8 cellular contexts compared by ENCODE assay signal in genomic region chr2:157261199-157261782, GRCh38. TPM values are rescaled to one million over a fixed set of nuclear protein-coding genes. Genes with fewer than 3 reads are reported as not detected.
DNase-seq lines count a peak whose midpoint lies in the region; ATAC-seq, FAIRE-seq and TF ChIP-seq lines count a peak whose summit lies in the region.

No MANE protein-coding gene starts in this region.

- SMC1A ChIA-PET in GM12878 (lab: Charles Lee; ENCODE audit: uncharacterized antibody, unreplicated experiment): interaction anchor here (0.5 to 2.5 kb wide), 9 partner anchors 7 to 737 kb away, joined by 3 to 12 read pairs (median 3); no protein-coding TSS in a partner anchor

- no peak for TF ChIP-seq RAD21 in GM12878 (IDR thresholded peaks at IDR 0.05; ENCODE audit: insufficient read depth, low read depth, low read length)

- peak; percentile 39 for DNase-seq in GM04504 (ENCODE audit: low read depth)
- DNase-seq in Peyer's patch: peak in 2 of 3 donors; percentile 55 to 74
- no peak for DNase-seq in GM12878 (ENCODE audit: low read depth, low spot score)
- DNase-seq in natural killer cell: no peak

- H3K4me3 ChIP-seq in Peyer's patch (peak overlapping the region in 2 of 4 donors; percentile 15 to 25), GM12878 (no peak overlapping the region), mucosa of rectum (ENCODE audit: low read length in 2 of 2) (peak overlapping the region; percentile 69 to 82)

- BruUV-seq in GM12878 (replicated peaks; lab: Mats Ljungman, UMichigan): no TSS peak

- POLR2A ChIA-PET in GM12878 (lab: Charles Lee): interaction anchor here (1.6 kb wide), 1 partner anchor 9 kb away, joined by 4 read pairs; no protein-coding TSS in a partner anchor

- no peaks in the 10 kb centered on the region for H3K36me3 ChIP-seq in Peyer's patch
- no peaks in the 10 kb centered on the region for H3K36me3 ChIP-seq in GM12878 (ENCODE audit: control insufficient read depth in 2 of 2, insufficient read depth in 2 of 2, low read length in 1 of 2)
- H3K36me3 ChIP-seq in mucosa of rectum (ENCODE audit: control insufficient read depth in 2 of 2, insufficient read depth in 2 of 2, low read length in 2 of 2): no peaks in the 10 kb centered on the region

- in situ Hi-C loops in GM12878 (cut with MboI): no loop called here

- RAD21 ChIA-PET in GM12878 (lab: Charles Lee; ENCODE audit: unreplicated experiment): interaction anchor here (0.9 to 2.3 kb wide), 2 partner anchors 41 to 67 kb away, joined by 3 to 8 read pairs; no protein-coding TSS in a partner anchor

- no peaks in the 10 kb centered on the region for H3K9me3 ChIP-seq in Peyer's patch
- H3K9me3 ChIP-seq in GM12878 (replicated peaks; ENCODE audit: control insufficient read depth, insufficient read depth, low read length): no peaks in the 10 kb centered on the region
- no peaks in the 10 kb centered on the region for H3K9me3 ChIP-seq in mucosa of rectum (ENCODE audit: control insufficient read depth in 2 of 2, low read length in 2 of 2)

- H3K27me3 ChIP-seq in Peyer's patch: no peaks in the 10 kb centered on the region
- H3K27me3 ChIP-seq in GM12878 (replicated peaks in 1 of 2; ENCODE audit: control insufficient read depth in 2 of 2, insufficient read depth in 2 of 2, low read length in 1 of 2): no peaks in the 10 kb centered on the region
- no peaks in the 10 kb centered on the region for H3K27me3 ChIP-seq in mucosa of rectum (ENCODE audit: control insufficient read depth in 2 of 2, insufficient read depth in 2 of 2, low read length in 2 of 2)

- intact Hi-C loops in GM12878 (cut with micrococcal nuclease; ENCODE audit: unreplicated experiment): no loop called here
- intact Hi-C loops in natural killer cell (cut with micrococcal nuclease): no loop called here

- no peak overlapping the region for H2AFZ ChIP-seq in GM12878 (ENCODE audit: control insufficient read depth, low read depth, low read length)

- no peaks in the 10 kb centered on the region for H3K36me3 Mint-ChIP-seq in natural killer cell

- H3K27ac ChIP-seq in Peyer's patch (peak overlapping the region in 3 of 4 donors; percentile 30 to 73 (median 73)), GM12878 (ENCODE audit: control insufficient read depth, insufficient read depth) (no peak overlapping the region), mucosa of rectum (ENCODE audit: low read depth in 2 of 2, low read length in 2 of 2) (peak overlapping the region; percentile 87 to 94)

- H3K4me1 ChIP-seq in Peyer's patch (peaks cover 0 to 15% (median 0%) of the 10 kb centered on the region in 4 donors), GM12878 (ENCODE audit: control insufficient read depth, insufficient read depth, low read length) (peaks cover 8% of the 10 kb centered on the region), mucosa of rectum (ENCODE audit: control insufficient read depth in 2 of 2, insufficient read depth in 2 of 2, low read length in 2 of 2) (peaks cover 15 to 44% of the 10 kb centered on the region in 2 donors)

- H3K9ac ChIP-seq in GM12878 (ENCODE audit: control insufficient read depth, insufficient read depth, low read length) (no peak overlapping the region), mucosa of rectum (ENCODE audit: low read depth in 1 of 2, low read length in 2 of 2) (peak overlapping the region; percentile 60 to 75)

- H3K79me2 ChIP-seq in GM12878 (ENCODE audit: control insufficient read depth, insufficient read depth, low read length): no peaks in the 10 kb centered on the region

- WGBS in GM12878 (ENCODE audit: insufficient coverage, insufficient replicate concordance, low lambda C conversion rate, missing lambda C conversion rate): 37% methylated on average over 6 of the region's 6 CpGs

- H4K20me1 ChIP-seq in GM12878 (ENCODE audit: control insufficient read depth, insufficient read depth): no peaks in the 10 kb centered on the region

- no peaks in the 10 kb centered on the region for H3K9me3 Mint-ChIP-seq in natural killer cell

- H3K27me3 Mint-ChIP-seq in natural killer cell (ENCODE audit: low read depth in 2 of 2): peaks cover 6 to 15% of the 10 kb centered on the region in 2 donors

- ATAC-seq in GM12878: peak; percentile 7; the same call in 2 of the 3 replicates
- ATAC-seq in GM21526 (IDR thresholded peaks at IDR 0.05; ENCODE audit: low FRiP score, unreplicated experiment): no peak
- ATAC-seq in natural killer cell: no peak
- ATAC-seq in HG02678 (IDR thresholded peaks at IDR 0.05; ENCODE audit: unreplicated experiment): no peak
- ATAC-seq in GM21515 (IDR thresholded peaks at IDR 0.05; ENCODE audit: unreplicated experiment): no peak

- no peak overlapping the region for H3K27ac Mint-ChIP-seq in natural killer cell

- TF ChIP-seq CTCF in Peyer's patch (IDR thresholded peaks at IDR 0.05) (no peak), GM12878 (IDR thresholded peaks at IDR 0.05 in 2 of 3, conservative IDR thresholded peaks at IDR 0.05 in 1 of 3; ENCODE audit: control insufficient read depth in 2 of 3, extremely low read depth in 1 of 3, insufficient read depth in 1 of 3, low read depth in 3 of 3, low read length in 3 of 3) (no peak), natural killer cell (IDR thresholded peaks at IDR 0.05) (no peak)

- no peak for TF ChIP-seq EP300 in GM12878 (IDR thresholded peaks at IDR 0.05; ENCODE audit: borderline replicate concordance in 1 of 2, control insufficient read depth in 1 of 2, low read depth in 2 of 2, low read length in 2 of 2)

- no peak for FAIRE-seq in GM12878 (lab: Jason Lieb, UNC)

- CTCF ChIA-PET in GM12878 (lab: Yijun Ruan, JAX): interaction anchor here (0.8 to 1.8 kb wide), 7 partner anchors 9 to 65 kb away, joined by 3 to 5 read pairs (median 3); no protein-coding TSS in a partner anchor

- peaks cover 0 to 6% of the 10 kb centered on the region in 2 donors for H3K4me1 Mint-ChIP-seq in natural killer cell

- TF ChIP-seq POLR2A in Peyer's patch (IDR thresholded peaks at IDR 0.05) (peak in 1 of 2 donors; percentile 20), GM12878 (IDR thresholded peaks at IDR 0.05; ENCODE audit: low read depth, low read length) (no peak)

- H3K4me2 ChIP-seq in GM12878 (ENCODE audit: control insufficient read depth, insufficient read depth): no peak overlapping the region

- no peak overlapping the region for H3K4me3 Mint-ChIP-seq in natural killer cell

TF ChIP-seq in GM12878, 131 proteins besides CTCF, POLR2A, EP300 and RAD21:
- peak; percentile 24; the same call in 1 of the 2 replicates for TF ChIP-seq DPF2 (IDR thresholded peaks at IDR 0.05)
- TF ChIP-seq NR2F1 (conservative IDR thresholded peaks at IDR 0.05): 0 out of 2 replicates have a peak, but pooled peaks have one; percentile 17
- TF ChIP-seq HSF1 (IDR thresholded peaks at IDR 0.05; ENCODE audit: low read depth, low read length): no peak
- TF ChIP-seq NBN (IDR thresholded peaks at IDR 0.05): no peak

RNA-seq across cellular contexts. Expression of gene GALNT5, which starts 3.8 kb away (rescaled TPM):
- 10 to 100 TPM in 2 of 4 donors, 1 to 10 TPM in 2; 6.6 to 20.1 (median 9.2) TPM for total RNA-seq in Peyer's patch
- total RNA-seq in GM12878 (2013; cell fraction: nucleolus; rRNA removed): not detected in 2 replicates
- total RNA-seq in GM12878 (2014; rRNA removed): under 0.01 TPM in 1 of 2 replicates, not detected in the other
- total RNA-seq in GM12878 (2014; rRNA removed; fragmentation: Illumina TruSeq; extraction: Trizol): not detected in 2 replicates
- 0.05 and 0.08 TPM in 2 replicates for total RNA-seq in GM12878 (2021)
- polyA plus RNA-seq in GM12878 (2011; ENCODE audit: low read depth): 0.07 TPM
- 0.01 and 0.03 TPM in 2 replicates for polyA plus RNA-seq in GM12878 (2011; rRNA removed)
- not detected in 2 replicates for polyA plus RNA-seq in GM12878 (2011; cell fraction: cytosol; rRNA removed)
- not detected in 2 replicates for polyA plus RNA-seq in GM12878 (2011; cell fraction: nucleus; rRNA removed)
- 0.15 TPM in 1 of 2 replicates, not detected in the other for polyA plus RNA-seq in GM12878 (2012)
- polyA plus RNA-seq in GM12878 (2014; fragmentation: Illumina TruSeq; extraction: Trizol): not detected in 2 replicates
- not detected for polyA plus RNA-seq in GM12878 (2014; fragmentation: Nextera tagmentation; extraction: Ambion mirVana)
- 0.03 TPM in 1 of 2 replicates, not detected in the other for polyA plus RNA-seq in GM12878 (2014; rRNA removed)
- under 1 TPM; 0.03 to 0.25 TPM for polyA plus RNA-seq in GM12878 (2016; fragmentation: Nextera tagmentation; extraction: Ambion mirVana)
- polyA minus RNA-seq in GM12878 (2011; rRNA and poly(A)+ RNA removed): 0.05 TPM in 1 of 2 replicates, not detected in the other
- polyA minus RNA-seq in GM12878 (2011; cell fraction: cytosol; rRNA and poly(A)+ RNA removed): not detected in 2 replicates
- polyA minus RNA-seq in GM12878 (2011; cell fraction: nucleus; rRNA and poly(A)+ RNA removed): not detected in 2 replicates
- not detected for total RNA-seq in natural killer cell

Comparison
In these comparisons a context has a peak if more than half of its experiments do, and no peak if none do; other contexts are left out.
1. DNase-seq: peak in GM04504 (single experiment) and Peyer's patch (2 of 3); none in GM12878 (single experiment) and natural killer cell (single experiment).
2. RNA of gene GALNT5, which starts 3.8 kb away (total RNA-seq): 6.6 to 20.1 TPM in Peyer's patch; under 0.01 to 0.08 TPM in GM12878 and not detected in natural killer cell; every median in the first group is over 4 times any median in the second.